ENCODE assay signal across 1 cellular context in genomic region chr10:124694467-124695195, GRCh38.
TF ChIP-seq lines count a peak whose summit lies in the region.

No MANE protein-coding gene starts in this region.

TF ChIP-seq in H1, 55 proteins besides CTCF, POLR2A, EP300 and RAD21:
- TF ChIP-seq GTF2F1 (IDR thresholded peaks at IDR 0.05; ENCODE audit: borderline replicate concordance, low read depth, low read length) (no peak), PHF8 (conservative IDR thresholded peaks at IDR 0.05; ENCODE audit: low read depth, low read length) (no peak), TAF7 (optimal IDR thresholded peaks at IDR 0.05; ENCODE audit: borderline replicate concordance, low read depth, low read length) (no peak)
